In the genomic region with DNA sequence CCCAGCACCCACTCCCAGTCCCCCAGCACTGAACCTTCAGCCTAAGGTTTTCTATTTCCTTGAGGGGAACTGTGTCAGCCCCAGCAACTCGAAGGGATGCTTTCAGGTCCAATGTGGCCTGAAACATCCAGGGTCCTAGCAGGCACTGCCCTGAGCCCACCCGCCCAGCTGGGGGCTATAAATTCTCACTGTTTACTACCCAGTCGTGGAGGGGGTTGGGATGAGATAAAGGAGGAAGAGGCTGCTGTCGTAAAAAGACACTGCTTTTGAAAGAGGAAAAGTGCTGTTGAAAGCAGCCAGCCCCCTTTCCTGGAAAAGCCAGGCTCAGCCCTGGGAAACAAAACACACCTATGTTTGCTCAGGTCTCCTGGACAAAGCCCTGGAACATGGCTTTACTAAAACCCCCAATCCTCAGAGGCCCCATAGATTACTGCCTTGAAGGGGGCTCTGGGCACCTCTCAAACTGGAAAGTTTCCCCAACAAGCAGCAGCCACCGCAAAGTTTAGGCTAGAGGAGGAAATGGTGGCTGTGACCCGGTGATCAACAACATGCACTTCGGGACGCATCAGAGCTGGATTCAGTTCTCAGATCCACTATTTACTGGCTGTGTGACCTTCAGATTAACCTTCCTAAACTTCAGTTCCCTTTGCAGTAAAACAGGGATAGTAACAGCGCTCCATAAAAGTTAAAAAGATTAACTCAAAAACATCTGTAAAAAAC, we compare ENCODE assay signal across 12 cellular contexts. TPM values are rescaled to one million over a fixed set of nuclear protein-coding genes. Genes with fewer than 3 reads are reported as not detected.
DNase-seq lines count a peak whose midpoint lies in the region; ATAC-seq, FAIRE-seq and TF ChIP-seq lines count a peak whose summit lies in the region.
"Had no signal": no experiment of that assay in that cellular context is flagged by ENCODE, and none has a peak within 500 bp of the region (broad histone marks: within the 10 kb centered on the region; RNA-seq: fewer than 3 reads in every experiment).

No MANE protein-coding gene starts in this region.

- H3K4me2 ChIP-seq in hepatocyte, result peak overlapping the region; percentile 57

- ATAC-seq in CD8-positive, alpha-beta T cell, result peak; percentile 42
- peak; percentile 50 to 69 (median 63) for ATAC-seq in T-cell (replicated peaks in 1 of 4)
- peak; percentile 9 for ATAC-seq in sciatic nerve
- no peak for ATAC-seq in HG02884 (IDR thresholded peaks at IDR 0.05; ENCODE audit: unreplicated experiment)
- ATAC-seq: stimulated activated naive B cell treated with anti-CD40 and anti-IgM and Interleukin-4, amounts not matched to agents 10 μg/mL and 1 μg/mL and 100 μg/mL, for 72 hours had no signal

- H3K9me3 Mint-ChIP-seq in CD8-positive, alpha-beta T cell, result peaks cover 7% of the 10 kb centered on the region
- H3K9me3 Mint-ChIP-seq in T-cell, result peaks cover 3 to 13% (median 7%) of the 10 kb centered on the region in 3 donors

- H3K27me3 ChIP-seq in CD8-positive, alpha-beta T cell (ENCODE audit: insufficient read depth, low read length), result no peaks in the 10 kb centered on the region
- no peaks in the 10 kb centered on the region for H3K27me3 ChIP-seq in hepatocyte

- H3K9me2 ChIP-seq in hepatocyte (replicated peaks; ENCODE audit: insufficient read depth), result no peaks in the 10 kb centered on the region

- peaks cover 91% of the 10 kb centered on the region for H3K79me2 ChIP-seq in hepatocyte

- H3K27ac ChIP-seq in CD8-positive, alpha-beta T cell (ENCODE audit: low read depth, low read length), result peak overlapping the region; percentile 28
- peak overlapping the region; percentile 81 for H3K27ac ChIP-seq in hepatocyte

- 17% methylated on average over 9 of the region's 9 CpGs for WGBS in hepatocyte (ENCODE audit: low lambda C conversion rate, missing lambda C conversion rate)

- no peak overlapping the region for H2AFZ ChIP-seq in hepatocyte

- TF ChIP-seq CTCF in CD8-positive, alpha-beta T cell (IDR thresholded peaks at IDR 0.05), result no peak
- no peak for TF ChIP-seq CTCF in hepatocyte (IDR thresholded peaks at IDR 0.05; ENCODE audit: poor library complexity)

- POLR2A ChIA-PET in CD8-positive, alpha-beta T cell (lab: Charles Lee), result interaction anchor here (0.8 to 2.5 kb wide), 3 partner anchors 9 to 52 kb away, joined by 3 to 6 read pairs (median 4); a partner anchor contains a TSS
- POLR2A ChIA-PET in T-cell (lab: Charles Lee), result no interaction called here

- intact Hi-C loops in CD8-positive, alpha-beta T cell (cut with DNase I, micrococcal nuclease), result loop anchor here in 1 of 2 experiments (1.0 kb wide), 1 partner anchor 9 kb away; no protein-coding TSS in a partner anchor
- intact Hi-C loops in sciatic nerve (cut with DNase I), result no loop called here

- CTCF ChIA-PET in CD8-positive, alpha-beta T cell (lab: Charles Lee), result interaction anchor here (1.1 to 7.6 kb wide), 3 partner anchors 16 to 50 kb away, joined by 3 to 67 read pairs (median 4); no protein-coding TSS in a partner anchor
- CTCF ChIA-PET in T-cell (lab: Charles Lee), result interaction anchor here in 1 of 2 donors (1.0 kb wide), 1 partner anchor 50 kb away, joined by 4 read pairs; no protein-coding TSS in a partner anchor

- H3K27ac Mint-ChIP-seq in CD8-positive, alpha-beta T cell, result peak overlapping the region; percentile 94
- peak overlapping the region; percentile 84 to 94 for H3K27ac Mint-ChIP-seq in T-cell
- H3K27ac Mint-ChIP-seq: IgD-negative memory B cell; stimulated activated naive B cell treated with anti-CD40 and anti-IgM and Interleukin-4, amounts not matched to agents 10 μg/mL and 1 μg/mL and 100 μg/mL, for 72 hours had no signal

- peaks cover 21% of the 10 kb centered on the region for H4K20me1 ChIP-seq in hepatocyte (ENCODE audit: insufficient read depth, poor library complexity, severe bottlenecking)

- peaks cover 81% of the 10 kb centered on the region for H3K4me1 Mint-ChIP-seq in CD8-positive, alpha-beta T cell (ENCODE audit: low read depth)
- H3K4me1 Mint-ChIP-seq in T-cell, result peaks cover 70 to 84% (median 80%) of the 10 kb centered on the region in 3 donors
- H3K4me1 Mint-ChIP-seq: IgD-negative memory B cell; stimulated activated naive B cell treated with anti-CD40 and anti-IgM and Interleukin-4, amounts not matched to agents 10 μg/mL and 1 μg/mL and 100 μg/mL, for 72 hours had no signal

- no peaks in the 10 kb centered on the region for H3K27me3 Mint-ChIP-seq in CD8-positive, alpha-beta T cell (ENCODE audit: low read depth)
- no peaks in the 10 kb centered on the region for H3K27me3 Mint-ChIP-seq in T-cell

- H3K9me3 ChIP-seq in CD8-positive, alpha-beta T cell (ENCODE audit: low read length), result peaks cover 10% of the 10 kb centered on the region
- no peaks in the 10 kb centered on the region for H3K9me3 ChIP-seq in hepatocyte (ENCODE audit: low read depth)

- H3K4me1 ChIP-seq in CD8-positive, alpha-beta T cell (ENCODE audit: insufficient read depth, low read length), result peaks cover 82% of the 10 kb centered on the region
- peaks cover 10% of the 10 kb centered on the region for H3K4me1 ChIP-seq in hepatocyte (ENCODE audit: insufficient read depth)

- peak overlapping the region; percentile 25 for H3K4me3 ChIP-seq in CD8-positive, alpha-beta T cell (ENCODE audit: low read depth, low read length)
- no peak overlapping the region for H3K4me3 ChIP-seq in hepatocyte

- H3K4me3 Mint-ChIP-seq in CD8-positive, alpha-beta T cell, result peak overlapping the region; percentile 75
- peak overlapping the region; percentile 21 to 72 (median 57) for H3K4me3 Mint-ChIP-seq in T-cell
- H3K4me3 Mint-ChIP-seq: IgD-negative memory B cell; stimulated activated naive B cell treated with anti-CD40 and anti-IgM and Interleukin-4, amounts not matched to agents 10 μg/mL and 1 μg/mL and 100 μg/mL, for 72 hours had no signal

- FAIRE-seq in RCC 7860 (lab: Jason Lieb, UNC), result no peak

- H3K36me3 Mint-ChIP-seq in CD8-positive, alpha-beta T cell, result peaks cover 51% of the 10 kb centered on the region
- H3K36me3 Mint-ChIP-seq in T-cell, result peaks cover 36% of the 10 kb centered on the region
- H3K36me3 Mint-ChIP-seq: IgD-negative memory B cell had no signal

- DNase-seq in CD8-positive, alpha-beta T cell, result peak in 1 of 7 experiments; percentile 25
- DNase-seq in T-cell (peak in 4 of 34 experiments; percentile 15 to 37 (median 28)), hepatocyte (ENCODE audit: low spot score) (no peak), sciatic nerve (ENCODE audit: low spot score) (no peak), UCSD-AML1 (lab: John Stamatoyannopoulos, UW; ENCODE audit: unreplicated experiment) (no peak), RCC 7860 (ENCODE audit: low spot score) (no peak)
- DNase-seq: activated effector memory CD4-positive, alpha-beta T cell treated with Interleukin-2 at 50 U/mL for 16 hours; effector CD4-positive, alpha-beta T cell; NCI-H2029 treated with DMSO at 0.1 percent for 48 hours; stimulated activated naive B cell treated with anti-CD40 and anti-IgM and Interleukin-4, amounts not matched to agents 10 μg/mL and 1 μg/mL and 100 μg/mL, for 72 hours had no signal

- peaks cover 16% of the 10 kb centered on the region for H3K36me3 ChIP-seq in CD8-positive, alpha-beta T cell (ENCODE audit: insufficient read depth, low read length)
- no peaks in the 10 kb centered on the region for H3K36me3 ChIP-seq in hepatocyte (replicated peaks; ENCODE audit: insufficient read depth, low read depth)

RNA-seq across cellular contexts. Expression of a gene that starts 51.0 kb away (rescaled TPM):
- 100 to 1,000 TPM; 153 to 161 TPM for total RNA-seq in CD8-positive, alpha-beta T cell
- total RNA-seq in T-cell, result 100 to 1,000 TPM in 4 of 5 donors, 10 to 100 TPM in 1; 84.8 to 219 (median 122) TPM
- total RNA-seq in hepatocyte, result 82.2 and 88.0 TPM in 2 replicates
- 157 and 163 TPM in 2 replicates for polyA plus RNA-seq in hepatocyte
- total RNA-seq in sciatic nerve, result 216 TPM
